In the genomic region with DNA sequence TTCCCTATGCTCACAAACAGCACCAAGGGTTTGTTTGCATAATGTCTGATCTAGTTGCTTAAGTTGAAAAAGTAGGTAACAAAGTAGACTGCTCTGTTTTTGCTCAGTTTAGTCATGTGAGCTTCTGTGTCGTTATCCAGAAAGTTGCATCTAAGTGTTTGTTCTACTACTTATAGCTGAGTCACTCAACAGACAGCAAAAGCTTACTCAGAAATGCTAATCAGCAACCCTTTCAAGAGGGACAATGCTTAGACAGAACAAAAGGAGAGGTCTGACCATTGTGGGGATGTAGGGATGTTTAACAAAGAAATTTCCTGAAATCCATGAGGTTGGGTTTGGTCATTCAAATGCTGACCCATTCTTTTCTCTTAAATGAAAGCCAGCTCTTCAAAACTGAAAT, we compare ENCODE assay signal across 1 cellular context.
TF ChIP-seq lines count a peak whose summit lies in the region.

No MANE protein-coding gene starts in this region.

TF ChIP-seq in K562, 482 proteins besides CTCF, POLR2A, EP300 and RAD21 (continued from another document):
- TF ChIP-seq, protein P1, sequence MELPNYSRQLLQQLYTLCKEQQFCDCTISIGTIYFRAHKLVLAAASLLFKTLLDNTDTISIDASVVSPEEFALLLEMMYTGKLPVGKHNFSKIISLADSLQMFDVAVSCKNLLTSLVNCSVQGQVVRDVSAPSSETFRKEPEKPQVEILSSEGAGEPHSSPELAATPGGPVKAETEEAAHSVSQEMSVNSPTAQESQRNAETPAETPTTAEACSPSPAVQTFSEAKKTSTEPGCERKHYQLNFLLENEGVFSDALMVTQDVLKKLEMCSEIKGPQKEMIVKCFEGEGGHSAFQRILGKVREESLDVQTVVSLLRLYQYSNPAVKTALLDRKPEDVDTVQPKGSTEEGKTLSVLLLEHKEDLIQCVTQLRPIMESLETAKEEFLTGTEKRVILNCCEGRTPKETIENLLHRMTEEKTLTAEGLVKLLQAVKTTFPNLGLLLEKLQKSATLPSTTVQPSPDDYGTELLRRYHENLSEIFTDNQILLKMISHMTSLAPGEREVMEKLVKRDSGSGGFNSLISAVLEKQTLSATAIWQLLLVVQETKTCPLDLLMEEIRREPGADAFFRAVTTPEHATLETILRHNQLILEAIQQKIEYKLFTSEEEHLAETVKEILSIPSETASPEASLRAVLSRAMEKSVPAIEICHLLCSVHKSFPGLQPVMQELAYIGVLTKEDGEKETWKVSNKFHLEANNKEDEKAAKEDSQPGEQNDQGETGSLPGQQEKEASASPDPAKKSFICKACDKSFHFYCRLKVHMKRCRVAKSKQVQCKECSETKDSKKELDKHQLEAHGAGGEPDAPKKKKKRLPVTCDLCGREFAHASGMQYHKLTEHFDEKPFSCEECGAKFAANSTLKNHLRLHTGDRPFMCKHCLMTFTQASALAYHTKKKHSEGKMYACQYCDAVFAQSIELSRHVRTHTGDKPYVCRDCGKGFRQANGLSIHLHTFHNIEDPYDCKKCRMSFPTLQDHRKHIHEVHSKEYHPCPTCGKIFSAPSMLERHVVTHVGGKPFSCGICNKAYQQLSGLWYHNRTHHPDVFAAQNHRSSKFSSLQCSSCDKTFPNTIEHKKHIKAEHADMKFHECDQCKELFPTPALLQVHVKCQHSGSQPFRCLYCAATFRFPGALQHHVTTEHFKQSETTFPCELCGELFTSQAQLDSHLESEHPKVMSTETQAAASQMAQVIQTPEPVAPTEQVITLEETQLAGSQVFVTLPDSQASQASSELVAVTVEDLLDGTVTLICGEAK (IDR thresholded peaks at IDR 0.05), result no peak
- TF ChIP-seq, protein P1 (CRISPR knock-in tag; IDR thresholded peaks at IDR 0.05), result no peak
- TF ChIP-seq ZFP1 (CRISPR knock-in tag; IDR thresholded peaks at IDR 0.05) (no peak), MAFF (IDR thresholded peaks at IDR 0.05; ENCODE audit: low read length) (peak; percentile 60; the same call in 1 of the 2 replicates)
- TF ChIP-seq, protein P2, sequence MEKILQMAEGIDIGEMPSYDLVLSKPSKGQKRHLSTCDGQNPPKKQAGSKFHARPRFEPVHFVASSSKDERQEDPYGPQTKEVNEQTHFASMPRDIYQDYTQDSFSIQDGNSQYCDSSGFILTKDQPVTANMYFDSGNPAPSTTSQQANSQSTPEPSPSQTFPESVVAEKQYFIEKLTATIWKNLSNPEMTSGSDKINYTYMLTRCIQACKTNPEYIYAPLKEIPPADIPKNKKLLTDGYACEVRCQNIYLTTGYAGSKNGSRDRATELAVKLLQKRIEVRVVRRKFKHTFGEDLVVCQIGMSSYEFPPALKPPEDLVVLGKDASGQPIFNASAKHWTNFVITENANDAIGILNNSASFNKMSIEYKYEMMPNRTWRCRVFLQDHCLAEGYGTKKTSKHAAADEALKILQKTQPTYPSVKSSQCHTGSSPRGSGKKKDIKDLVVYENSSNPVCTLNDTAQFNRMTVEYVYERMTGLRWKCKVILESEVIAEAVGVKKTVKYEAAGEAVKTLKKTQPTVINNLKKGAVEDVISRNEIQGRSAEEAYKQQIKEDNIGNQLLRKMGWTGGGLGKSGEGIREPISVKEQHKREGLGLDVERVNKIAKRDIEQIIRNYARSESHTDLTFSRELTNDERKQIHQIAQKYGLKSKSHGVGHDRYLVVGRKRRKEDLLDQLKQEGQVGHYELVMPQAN (IDR thresholded peaks at IDR 0.05; ENCODE audit: borderline replicate concordance), result no peak
